25 cellular contexts compared by ENCODE assay signal in the genomic region with DNA sequence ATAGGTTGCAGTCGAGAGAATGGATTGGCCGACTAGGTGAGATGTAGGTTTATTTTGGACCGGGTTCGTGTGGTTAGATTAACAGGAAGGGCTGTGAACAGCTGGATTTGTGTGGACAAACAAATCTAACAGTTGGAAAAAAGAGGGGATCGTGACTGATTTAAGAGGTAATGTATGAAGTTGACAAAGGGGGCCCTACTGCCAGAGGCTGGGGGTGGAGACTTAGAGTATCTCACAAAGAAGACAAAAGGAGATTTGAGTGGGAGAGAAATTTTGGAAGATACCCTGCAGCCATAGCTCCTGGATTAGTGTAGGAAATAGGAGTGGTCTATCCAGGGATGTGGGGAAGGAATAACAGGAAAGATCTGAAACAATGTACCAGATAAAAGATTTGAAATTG. TPM values are rescaled to one million over a fixed set of nuclear protein-coding genes. Genes with fewer than 3 reads are reported as not detected.
"Had no signal": no experiment of that assay in that cellular context is flagged by ENCODE, and none has a peak within 500 bp of the region (broad histone marks: within the 10 kb centered on the region; RNA-seq: fewer than 3 reads in every experiment).

No MANE protein-coding gene starts in this region.

- H3K4me3 Mint-ChIP-seq: activated CD8-positive, alpha-beta T cell treated with anti-CD3 and anti-CD28 coated beads, Interleukin-2, amount 10 ng/mL, durations not matched to agents 7 days and 5 days; activated naive CD8-positive, alpha-beta T cell treated with anti-CD3 and anti-CD28 coated beads, Interleukin-2, amount 10 ng/mL, durations not matched to agents 7 days and 5 days had no signal

- H3K4me1 ChIP-seq: adrenal gland had no signal

- DNase-seq: activated CD4-positive, alpha-beta T cell treated with anti-CD3 and anti-CD28 coated beads for 4 hours; activated CD8-positive, alpha-beta memory T cell treated with anti-CD3 and anti-CD28 coated beads, Interleukin-2, amount 50 U/mL, for 48 hours; activated CD8-positive, alpha-beta T cell treated with anti-CD3 and anti-CD28 coated beads, Interleukin-2, amount 10 ng/mL, durations not matched to agents 7 days and 5 days; activated naive CD4-positive, alpha-beta T cell treated with anti-CD3 and anti-CD28 coated beads, Interleukin-2, amount 50 U/mL, for 16 hours; activated naive CD8-positive, alpha-beta T cell treated with anti-CD3 and anti-CD28 coated beads, Interleukin-2, amount 10 ng/mL, durations not matched to agents 7 days and 5 days; activated T-cell treated with anti-CD3 and anti-CD28 coated beads, Interleukin-2, amount 50 U/mL, for 1 hour; adrenal gland; anterior cingulate cortex; caudate nucleus; MG63; NCI-H1092 treated with DMSO at 0.1 percent for 48 hours; NCI-H1417 treated with DMSO at 0.1 percent for 48 hours; NCI-H1694; NCI-H2029; NCI-H2107; NCI-H2171 treated with DMSO at 0.1 percent for 48 hours; NCI-H226; NCI-H526; PC-3; SK-N-SH; T-helper 1 cell had no signal

- H3K27ac ChIP-seq: adrenal gland had no signal

- H3K36me3 ChIP-seq: adrenal gland, MG63 had no signal

- H3K4me1 Mint-ChIP-seq: activated naive CD8-positive, alpha-beta T cell treated with anti-CD3 and anti-CD28 coated beads, Interleukin-2, amount 10 ng/mL, durations not matched to agents 7 days and 5 days had no signal

- FAIRE-seq: RCC 7860 had no signal

- H3K9me3 ChIP-seq: adrenal gland, SK-N-SH had no signal

- H3K4me3 ChIP-seq: adrenal gland, MG63 had no signal

- ATAC-seq: activated CD4-positive, CD25-positive, alpha-beta regulatory T cell treated with anti-CD3 and anti-CD28 coated beads, Interleukin-2, amount 50 U/mL, for 24 hours; activated CD8-positive, alpha-beta T cell treated with anti-CD3 and anti-CD28 coated beads, Interleukin-2, amount 10 ng/mL, durations not matched to agents 7 days and 5 days; PC-3 had no signal

- H3K27ac Mint-ChIP-seq: activated CD8-positive, alpha-beta T cell treated with anti-CD3 and anti-CD28 coated beads, Interleukin-2, amount 10 ng/mL, durations not matched to agents 7 days and 5 days; activated naive CD8-positive, alpha-beta T cell treated with anti-CD3 and anti-CD28 coated beads, Interleukin-2, amount 10 ng/mL, durations not matched to agents 7 days and 5 days had no signal

RNA-seq across cellular contexts. Expression of gene PLA2G5, which starts 38.8 kb away (rescaled TPM):
- total RNA-seq: activated CD8-positive, alpha-beta T cell treated with anti-CD3 and anti-CD28 coated beads, Interleukin-2, amount 10 ng/mL, durations not matched to agents 7 days and 5 days; activated naive CD8-positive, alpha-beta T cell treated with anti-CD3 and anti-CD28 coated beads, Interleukin-2, amount 10 ng/mL, durations not matched to agents 7 days and 5 days; NCI-H460; PC-3; T-helper 2 cell treated with Interferon-gamma antibody and Interleukin-4, amounts not matched to agents 100 ng/mL and 5 ng/mL, for 36 hours had no signal
- polyA plus RNA-seq: SK-N-SH had no signal

RNA-seq across cellular contexts. Expression of gene PLA2G2A, which starts 51.7 kb away (rescaled TPM):
- total RNA-seq: activated CD8-positive, alpha-beta T cell treated with anti-CD3 and anti-CD28 coated beads, Interleukin-2, amount 10 ng/mL, durations not matched to agents 7 days and 5 days; activated naive CD8-positive, alpha-beta T cell treated with anti-CD3 and anti-CD28 coated beads, Interleukin-2, amount 10 ng/mL, durations not matched to agents 7 days and 5 days; NCI-H460; PC-3; T-helper 2 cell treated with Interferon-gamma antibody and Interleukin-4, amounts not matched to agents 100 ng/mL and 5 ng/mL, for 36 hours had no signal
- polyA plus RNA-seq: SK-N-SH had no signal
